ENCODE assay signal across 8 cellular contexts in genomic region chr1:109248797-109249629, GRCh38. TPM values are rescaled to one million over a fixed set of nuclear protein-coding genes. Genes with fewer than 3 reads are reported as not detected.
DNase-seq lines count a peak whose midpoint lies in the region; ATAC-seq and TF ChIP-seq lines count a peak whose summit lies in the region.

TSS of gene CELSR2 (plus strand) at chr1:109249539. CDS start at chr1:109250080, 541 bp downstream.

- no peaks in the 10 kb centered on the region for H3K79me2 ChIP-seq in mesendoderm (ENCODE audit: control insufficient read depth, insufficient read depth, low read length)

- H2BK5ac ChIP-seq in mesendoderm (ENCODE audit: low read length), result no peak within 1 kb of the TSS

- H2BK15ac ChIP-seq in mesendoderm (replicated peaks; ENCODE audit: low read depth), result no peak within 1 kb of the TSS

- H4K8ac ChIP-seq in mesendoderm (ENCODE audit: low read depth, low read length), result no peak within 1 kb of the TSS

- H3K18ac ChIP-seq in mesendoderm (ENCODE audit: low read length), result peak within 1 kb of the TSS; percentile 42

- H4K5ac ChIP-seq in mesendoderm (ENCODE audit: low read length), result no peak within 1 kb of the TSS

- H3K4me3 ChIP-seq in endocrine pancreas (ENCODE audit: control insufficient read depth, insufficient read depth, low read length) (no peak within 1 kb of the TSS), mesendoderm (ENCODE audit: low read length) (peak within 1 kb of the TSS; percentile 41)

- H3K79me1 ChIP-seq in mesendoderm (ENCODE audit: low read length), result no peaks in the 10 kb centered on the region

- H2AK5ac ChIP-seq in mesendoderm (ENCODE audit: low read length), result no peak within 1 kb of the TSS

- CTCF ChIA-PET in activated CD8-positive, alpha-beta T cell treated with anti-CD3 and anti-CD28 coated beads for 36 hours (lab: Charles Lee), result interaction anchor here (0.7 to 1.8 kb wide), 4 partner anchors 12 to 283 kb away, joined by 4 to 6 read pairs (median 4); no protein-coding TSS in a partner anchor

- DNase-seq in ACHN (peak; percentile 73), NCI-H526 (lab: John Stamatoyannopoulos, UW) (peak; percentile 39 to 96), mesendoderm (peak; percentile 90)
- peak; percentile 64 for DNase-seq in activated CD8-positive, alpha-beta T cell treated with anti-CD3 and anti-CD28 coated beads for 36 hours
- DNase-seq in stimulated activated CD8-positive, alpha-beta memory T cell treated with anti-CD3 and anti-CD28 coated beads, Interleukin-4, amount 100 ng/mL, for 24 hours (ENCODE audit: low read depth), result peak; percentile 33

- no CpG with 5 or more reads among the region's 49 CpGs for WGBS in mesendoderm (ENCODE audit: extremely low coverage, insufficient coverage, low lambda C conversion rate)

- H3K27ac Mint-ChIP-seq in activated CD8-positive, alpha-beta T cell treated with anti-CD3 and anti-CD28 coated beads for 36 hours, result no peak within 1 kb of the TSS

- peak within 1 kb of the TSS; percentile 61 for H3K4me2 ChIP-seq in mesendoderm (ENCODE audit: low read length)

- H3K4me3 Mint-ChIP-seq in activated CD8-positive, alpha-beta T cell treated with anti-CD3 and anti-CD28 coated beads for 36 hours, result peak within 1 kb of the TSS; percentile 58

- no peaks in the 10 kb centered on the region for H3K9me3 Mint-ChIP-seq in activated CD8-positive, alpha-beta T cell treated with anti-CD3 and anti-CD28 coated beads for 36 hours

- no peaks in the 10 kb centered on the region for H3K36me3 Mint-ChIP-seq in activated CD8-positive, alpha-beta T cell treated with anti-CD3 and anti-CD28 coated beads for 36 hours (ENCODE audit: low read depth)

- POLR2A ChIA-PET in activated CD8-positive, alpha-beta T cell treated with anti-CD3 and anti-CD28 coated beads for 36 hours (lab: Charles Lee), result interaction anchor here (1.0 kb wide), 1 partner anchor 17 kb away, joined by 3 read pairs; no protein-coding TSS in a partner anchor

- intact Hi-C loops in activated CD8-positive, alpha-beta T cell treated with anti-CD3 and anti-CD28 coated beads for 36 hours (cut with micrococcal nuclease), result no loop called here

- TF ChIP-seq CTCF in activated CD8-positive, alpha-beta T cell treated with anti-CD3 and anti-CD28 coated beads for 36 hours (IDR thresholded peaks at IDR 0.05), result no peak

- H3K27ac ChIP-seq in mesendoderm (ENCODE audit: low read depth, low read length), result no peak within 1 kb of the TSS

- H3K9me3 ChIP-seq in endocrine pancreas (ENCODE audit: control insufficient read depth, low read length), result no peaks in the 10 kb centered on the region

- no peaks in the 10 kb centered on the region for H3K27me3 ChIP-seq in endocrine pancreas (ENCODE audit: control insufficient read depth, insufficient read depth, low read length)
- H3K27me3 ChIP-seq in mesendoderm (ENCODE audit: insufficient read depth, low read length, poor library complexity), result no peaks in the 10 kb centered on the region

- H3K27me3 Mint-ChIP-seq in activated CD8-positive, alpha-beta T cell treated with anti-CD3 and anti-CD28 coated beads for 36 hours, result no peaks in the 10 kb centered on the region

- no peak within 1 kb of the TSS for H3K4ac ChIP-seq in mesendoderm (ENCODE audit: low read depth, low read length)

- H2BK120ac ChIP-seq in mesendoderm (ENCODE audit: low read depth, low read length), result no peak within 1 kb of the TSS

- H3K4me1 Mint-ChIP-seq in activated CD8-positive, alpha-beta T cell treated with anti-CD3 and anti-CD28 coated beads for 36 hours (ENCODE audit: low read depth), result peaks cover 9% of the 10 kb centered on the region

- peak within 1 kb of the TSS; percentile 73 for H3K56ac ChIP-seq in mesendoderm (ENCODE audit: low read length)

- H3K23ac ChIP-seq in mesendoderm (ENCODE audit: low read length), result no peak within 1 kb of the TSS

- in situ Hi-C loops in ACHN (cut with HindIII; ENCODE audit: low pct_ligation_motif_present, low pct_unique_long_range_greater_than_20kb, low sequenced_read_pairs), result no loop called here

- ATAC-seq in GM18520 (IDR thresholded peaks at IDR 0.05; ENCODE audit: unreplicated experiment) (peak; percentile 58), HG03066 (IDR thresholded peaks at IDR 0.05; ENCODE audit: low read depth, unreplicated experiment) (peak; percentile 83)
- ATAC-seq in activated CD8-positive, alpha-beta T cell treated with anti-CD3 and anti-CD28 coated beads for 36 hours, result peak; percentile 89

- H3K36me3 ChIP-seq in endocrine pancreas (ENCODE audit: control insufficient read depth, insufficient read depth, low read length) (no peaks in the 10 kb centered on the region), mesendoderm (ENCODE audit: control insufficient read depth, insufficient read depth, low read length) (no peaks in the 10 kb centered on the region)

- no peaks in the 10 kb centered on the region for H3K4me1 ChIP-seq in endocrine pancreas (ENCODE audit: control insufficient read depth, insufficient read depth, low read length)
- H3K4me1 ChIP-seq in mesendoderm (ENCODE audit: control insufficient read depth, low read depth, low read length), result peaks cover 3% of the 10 kb centered on the region

- H3K9ac ChIP-seq in endocrine pancreas (ENCODE audit: control insufficient read depth, insufficient read depth, low read length), result peak within 1 kb of the TSS; percentile 3
- H3K9ac ChIP-seq in mesendoderm (ENCODE audit: low read length), result peak within 1 kb of the TSS; percentile 63

RNA-seq across cellular contexts. Expression of gene CELSR2, which starts in this region (rescaled TPM):
- total RNA-seq in activated CD8-positive, alpha-beta T cell treated with anti-CD3 and anti-CD28 coated beads for 36 hours, result 1 to 10 TPM; 2.7 to 3.1 TPM
- polyA plus RNA-seq in mesendoderm (2013, experiment 1 of 2), result 2.9 TPM
- 2.9 TPM for polyA plus RNA-seq in mesendoderm (2013, experiment 2 of 2)

Comparison
In these comparisons a context has a peak if more than half of its experiments do, and no peak if none do; other contexts are left out.
1. DNase-seq: peak in every context shown above with its lines; median percentile 90 in mesendoderm; 73 in ACHN; 68 in NCI-H526; 64 in activated CD8-positive, alpha-beta T cell treated with anti-CD3 and anti-CD28 coated beads for 36 hours; 33 in stimulated activated CD8-positive, alpha-beta memory T cell treated with anti-CD3 and anti-CD28 coated beads, Interleukin-4, amount 100 ng/mL, for 24 hours.